Comparison of ENCODE assay signal across 22 cellular contexts in the genomic region with DNA sequence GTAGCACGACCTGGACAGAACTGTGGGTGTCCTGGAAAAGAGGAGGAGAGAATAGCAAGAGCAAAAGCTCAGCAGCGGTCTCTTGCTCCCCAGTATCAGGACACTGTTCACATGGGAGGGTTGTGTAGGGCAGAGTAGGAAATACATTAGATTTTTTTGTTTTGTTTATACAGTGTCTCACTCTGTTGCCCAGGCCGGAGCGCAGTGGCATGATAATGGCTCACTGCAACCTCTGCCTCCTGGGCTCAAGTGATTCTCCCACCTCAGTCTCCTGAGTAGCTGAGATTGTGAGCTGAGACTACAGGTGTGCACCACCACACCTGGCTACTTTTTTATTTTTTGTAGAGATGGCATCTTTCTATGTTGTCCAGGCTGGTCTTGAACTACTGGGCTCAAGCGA. TPM values are rescaled to one million over a fixed set of nuclear protein-coding genes. Genes with fewer than 3 reads are reported as not detected.
DNase-seq lines count a peak whose midpoint lies in the region; ATAC-seq, FAIRE-seq and TF ChIP-seq lines count a peak whose summit lies in the region.
"Had no signal": no experiment of that assay in that cellular context is flagged by ENCODE, and none has a peak within 500 bp of the region (broad histone marks: within the 10 kb centered on the region; RNA-seq: fewer than 3 reads in every experiment).

No MANE protein-coding gene starts in this region.

- TF ChIP-seq CTCF in HepG2 (CRISPR knock-in tag; IDR thresholded peaks at IDR 0.05) (no peak), right lobe of liver (IDR thresholded peaks at IDR 0.05) (no peak), astrocyte (IDR thresholded peaks at IDR 0.05; ENCODE audit: insufficient read depth, low read depth, low read length) (no peak)

- intact Hi-C loops in HepG2 (cut with micrococcal nuclease; ENCODE audit: unreplicated experiment), result no loop called here
- intact Hi-C loops in right lobe of liver (cut with DNase I), result no loop called here

- H3K4me3 ChIP-seq in HepG2 (replicated peaks in 1 of 3; ENCODE audit: insufficient read depth in 1 of 3, low read depth in 2 of 3, low read length in 3 of 3), result no peak overlapping the region
- no peak overlapping the region for H3K4me3 ChIP-seq in right lobe of liver
- H3K4me3 ChIP-seq in astrocyte (ENCODE audit: insufficient read depth, low read depth, low read length), result no peak overlapping the region
- H3K4me3 ChIP-seq: GM23338 had no signal

- in situ Hi-C loops in HepG2 (cut with HindIII; ENCODE audit: extremely low pct_ligation_motif_present, low pct_unique_long_range_greater_than_20kb), result no loop called here

- H3K4me1 Mint-ChIP-seq in astrocyte (ENCODE audit: low read depth, unreplicated experiment), result peaks cover 68% of the 10 kb centered on the region
- H3K4me1 Mint-ChIP-seq in natural killer cell treated with Interleukin-12 subunit alpha and Interleukin-12 subunit beta and Interleukin-15 and Interleukin-18, amount 100 ng/mL, for 72 hours (ENCODE audit: low read depth in 2 of 2), result peaks cover 53 to 62% of the 10 kb centered on the region in 2 donors

- H3K27ac ChIP-seq in HepG2 (ENCODE audit: extremely low read length, insufficient read depth, low read length) (peak overlapping the region; percentile 23), right lobe of liver (no peak overlapping the region), astrocyte (ENCODE audit: low read depth, low read length) (no peak overlapping the region)

- no peak for DNase-seq in HepG2 (ENCODE audit: low spot score)
- DNase-seq in right lobe of liver, result no peak
- no peak for DNase-seq in astrocyte (ENCODE audit: low read depth)
- no peak for DNase-seq in natural killer cell treated with Interleukin-12 subunit alpha and Interleukin-12 subunit beta and Interleukin-15 and Interleukin-18, amount 100 ng/mL, for 72 hours (ENCODE audit: low spot score)
- DNase-seq in cerebellum (ENCODE audit: low spot score), result no peak
- DNase-seq in activated naive CD4-positive, alpha-beta T cell treated with Interleukin-2 at 50 U/mL for 16 hours, result no peak
- DNase-seq in activated T-cell treated with anti-CD3 and anti-CD28 coated beads, Interleukin-2, amount 50 U/mL, for 48 hours, result no peak
- DNase-seq: BE2C; CD4-positive, CD25-positive, alpha-beta regulatory T cell; COR-L47; HCEC 1CT; Kasumi-1; NCI-H1092 treated with DMSO at 0.1 percent for 48 hours; NCI-H146; NCI-H2171 treated with DMSO at 0.1 percent for 48 hours; NCI-H446; OCI-M1 had no signal

- H3K9me3 ChIP-seq in HepG2 (ENCODE audit: low read length), result no peaks in the 10 kb centered on the region
- no peaks in the 10 kb centered on the region for H3K9me3 ChIP-seq in right lobe of liver
- no peaks in the 10 kb centered on the region for H3K9me3 ChIP-seq in astrocyte (ENCODE audit: insufficient read depth, low read depth, low read length)
- H3K9me3 ChIP-seq: BE2C had no signal

- H3K36me3 Mint-ChIP-seq in astrocyte (ENCODE audit: low read depth, unreplicated experiment), result peaks cover 12% of the 10 kb centered on the region
- peaks cover 20% of the 10 kb centered on the region for H3K36me3 Mint-ChIP-seq in natural killer cell treated with Interleukin-12 subunit alpha and Interleukin-12 subunit beta and Interleukin-15 and Interleukin-18, amount 100 ng/mL, for 72 hours
- H3K36me3 Mint-ChIP-seq: CD4-positive, CD25-positive, alpha-beta regulatory T cell; IgD-negative memory B cell had no signal

- FAIRE-seq in HepG2 (lab: Jason Lieb, UNC) (no peak), astrocyte (lab: Jason Lieb, UNC) (no peak)
- FAIRE-seq: G401.6, HTR-8/SVneo had no signal

- peaks cover 1 to 18% of the 10 kb centered on the region in 2 experiments; a peak in 4 of 5 replicates for H3K36me3 ChIP-seq in HepG2 (replicated peaks in 1 of 2; ENCODE audit: control insufficient read depth in 1 of 2, insufficient read depth in 2 of 2, low read length in 2 of 2)
- H3K36me3 ChIP-seq in right lobe of liver, result no peaks in the 10 kb centered on the region
- H3K36me3 ChIP-seq in astrocyte (ENCODE audit: insufficient read depth, low read length), result peaks cover 3% of the 10 kb centered on the region
- H3K36me3 ChIP-seq: BE2C had no signal

- POLR2A ChIA-PET in HepG2 (lab: Yijun Ruan, JAX), result interaction anchor here (0.7 to 1.7 kb wide), 3 partner anchors 10 to 128 kb away, joined by 3 to 4 read pairs (median 4); no protein-coding TSS in a partner anchor

- TF ChIP-seq RAD21 in HepG2 (CRISPR knock-in tag; IDR thresholded peaks at IDR 0.05), result no peak

- H2AFZ ChIP-seq in HepG2 (ENCODE audit: low read length) (no peak overlapping the region), astrocyte (ENCODE audit: low read depth, low read length) (no peak overlapping the region)
- H2AFZ ChIP-seq: GM23338 had no signal

- no TSS peak for BruUV-seq in HepG2 (replicated peaks; lab: Mats Ljungman, UMichigan)

- H3K4me1 ChIP-seq in HepG2 (ENCODE audit: insufficient read depth, low read length) (peaks cover 100% of the 10 kb centered on the region), right lobe of liver (peaks cover 0 to 21% (median 11%) of the 10 kb centered on the region in 4 donors), astrocyte (ENCODE audit: insufficient read depth, low read length) (peaks cover 35% of the 10 kb centered on the region)

- no peaks in the 10 kb centered on the region for H3K27me3 Mint-ChIP-seq in astrocyte (ENCODE audit: low read depth, unreplicated experiment)
- H3K27me3 Mint-ChIP-seq in natural killer cell treated with Interleukin-12 subunit alpha and Interleukin-12 subunit beta and Interleukin-15 and Interleukin-18, amount 100 ng/mL, for 72 hours, result no peaks in the 10 kb centered on the region
- H3K27me3 Mint-ChIP-seq: CD4-positive, CD25-positive, alpha-beta regulatory T cell; IgD-negative memory B cell had no signal

- CTCF ChIA-PET in HepG2 (lab: Yijun Ruan, JAX; ENCODE audit: low intra/inter-chr PET ratio, low total read pairs), result no interaction called here

- TF ChIP-seq POLR2A in HepG2 (IDR thresholded peaks at IDR 0.05; ENCODE audit: insufficient read depth in 1 of 2, low read depth in 2 of 2, low read length in 2 of 2) (no peak), right lobe of liver (IDR thresholded peaks at IDR 0.05) (no peak)

- ATAC-seq in HepG2 (peak; percentile 48), right lobe of liver (no peak), GM18519 (IDR thresholded peaks at IDR 0.05; ENCODE audit: low FRiP score, unreplicated experiment) (no peak)
- ATAC-seq in natural killer cell treated with Interleukin-12 subunit alpha and Interleukin-12 subunit beta and Interleukin-15 and Interleukin-18, amount 100 ng/mL, for 72 hours, result no peak
- ATAC-seq: GM23338 had no signal

- H3K9ac ChIP-seq in HepG2 (ENCODE audit: insufficient read depth, low read depth, low read length) (no peak overlapping the region; the same call in 1 of the 2 replicates), astrocyte (ENCODE audit: low read length) (no peak overlapping the region)

- H3K9me3 Mint-ChIP-seq in astrocyte (ENCODE audit: unreplicated experiment), result no peaks in the 10 kb centered on the region
- H3K9me3 Mint-ChIP-seq in natural killer cell treated with Interleukin-12 subunit alpha and Interleukin-12 subunit beta and Interleukin-15 and Interleukin-18, amount 100 ng/mL, for 72 hours, result no peaks in the 10 kb centered on the region
- H3K9me3 Mint-ChIP-seq: CD4-positive, CD25-positive, alpha-beta regulatory T cell; GM23338 had no signal

- no peaks in the 10 kb centered on the region for H3K27me3 ChIP-seq in HepG2 (ENCODE audit: control insufficient read depth in 1 of 2, insufficient read depth in 2 of 2, low read length in 2 of 2)
- H3K27me3 ChIP-seq in right lobe of liver, result no peaks in the 10 kb centered on the region
- no peaks in the 10 kb centered on the region for H3K27me3 ChIP-seq in astrocyte (ENCODE audit: insufficient read depth, low read length)
- H3K27me3 ChIP-seq: BE2C had no signal

- H4K20me1 ChIP-seq in HepG2 (ENCODE audit: insufficient read depth, low read length), result peaks cover 96% of the 10 kb centered on the region
- H4K20me1 ChIP-seq in astrocyte (ENCODE audit: insufficient read depth, low read length), result peaks cover 92% of the 10 kb centered on the region

- H3K27ac Mint-ChIP-seq in astrocyte (ENCODE audit: unreplicated experiment), result peak overlapping the region; percentile 75
- H3K27ac Mint-ChIP-seq in natural killer cell treated with Interleukin-12 subunit alpha and Interleukin-12 subunit beta and Interleukin-15 and Interleukin-18, amount 100 ng/mL, for 72 hours, result peak overlapping the region; percentile 80 to 96
- H3K27ac Mint-ChIP-seq: CD4-positive, CD25-positive, alpha-beta regulatory T cell; GM23338; IgD-negative memory B cell had no signal

- no peak overlapping the region for H3K4me2 ChIP-seq in HepG2 (ENCODE audit: low read depth, low read length)
- H3K4me2 ChIP-seq in astrocyte (ENCODE audit: low read length), result no peak overlapping the region
- H3K4me2 ChIP-seq: GM23338 had no signal

- H3K4me3 Mint-ChIP-seq in astrocyte (ENCODE audit: unreplicated experiment), result no peak overlapping the region
- H3K4me3 Mint-ChIP-seq in natural killer cell treated with Interleukin-12 subunit alpha and Interleukin-12 subunit beta and Interleukin-15 and Interleukin-18, amount 100 ng/mL, for 72 hours, result peak overlapping the region; percentile 19
- H3K4me3 Mint-ChIP-seq: CD4-positive, CD25-positive, alpha-beta regulatory T cell; GM23338; IgD-negative memory B cell had no signal

- TF ChIP-seq EP300 in HepG2 (IDR thresholded peaks at IDR 0.05; ENCODE audit: low read depth in 2 of 2, low read length in 2 of 2), result no peak
- no peak for TF ChIP-seq EP300 in HepG2 (CRISPR knock-in tag; IDR thresholded peaks at IDR 0.05; ENCODE audit: borderline replicate concordance)

- peaks cover 97% of the 10 kb centered on the region for H3K79me2 ChIP-seq in HepG2 (ENCODE audit: insufficient read depth, low read length)
- H3K79me2 ChIP-seq in astrocyte (ENCODE audit: insufficient read depth, low read length), result peaks cover 95% of the 10 kb centered on the region

- WGBS in HepG2 (ENCODE audit: low lambda C conversion rate), result 96% methylated on average over 5 of the region's 5 CpGs
- 100% methylated on average over 4 of the region's 5 CpGs for WGBS in right lobe of liver (ENCODE audit: insufficient coverage, low coverage, low lambda C conversion rate, missing lambda C conversion rate)

RNA-seq across cellular contexts. Expression of a gene that starts 53.3 kb away (rescaled TPM):
- total RNA-seq in HepG2 (2016; rRNA removed; fragmentation: Illumina TruSeq; extraction: Trizol), result 103 and 110 TPM in 2 replicates
- total RNA-seq in HepG2 (2016; cell fraction: cytosol; rRNA removed; fragmentation: Illumina TruSeq; extraction: Trizol; ENCODE audit: low read depth), result 133 and 147 TPM in 2 replicates
- 93.9 TPM in 2 replicates for total RNA-seq in HepG2 (2016; cell fraction: insoluble cytoplasmic fraction; rRNA removed; fragmentation: Illumina TruSeq; extraction: Trizol)
- 73.4 and 76.7 TPM in 2 replicates for total RNA-seq in HepG2 (2016; cell fraction: membrane; rRNA removed; fragmentation: Illumina TruSeq; extraction: Trizol)
- 222 and 239 TPM in 2 replicates for total RNA-seq in HepG2 (2016; cell fraction: nucleus; rRNA removed; fragmentation: Illumina TruSeq; extraction: Trizol)
- polyA plus RNA-seq in HepG2 (2011; rRNA removed), result 74.8 and 82.8 TPM in 2 replicates
- polyA plus RNA-seq in HepG2 (2011; cell fraction: cytosol; rRNA removed), result 26.6 and 44.0 TPM in 2 replicates
- polyA plus RNA-seq in HepG2 (2011; cell fraction: nucleus; rRNA removed), result 159 and 177 TPM in 2 replicates
- 100 and 116 TPM in 2 replicates for polyA plus RNA-seq in HepG2 (2012)
- polyA plus RNA-seq in HepG2 (2016; cell fraction: cytosol; fragmentation: Illumina TruSeq; extraction: Trizol; ENCODE audit: low read depth), result 18.9 and 23.3 TPM in 2 replicates
- polyA plus RNA-seq in HepG2 (2016; cell fraction: insoluble cytoplasmic fraction; fragmentation: Illumina TruSeq; extraction: Trizol; ENCODE audit: low read depth), result 71.0 and 74.2 TPM in 2 replicates
- 23.8 and 25.2 TPM in 2 replicates for polyA plus RNA-seq in HepG2 (2016; cell fraction: membrane; fragmentation: Illumina TruSeq; extraction: Trizol; ENCODE audit: low read depth)
- 67.2 and 72.5 TPM in 2 replicates for polyA plus RNA-seq in HepG2 (2016; cell fraction: nucleus; fragmentation: Illumina TruSeq; extraction: Trizol; ENCODE audit: insufficient read depth, low read depth)
- polyA minus RNA-seq in HepG2 (2011; rRNA and poly(A)+ RNA removed; ENCODE audit: low replicate concordance), result 83.1 and 705 TPM in 2 replicates
- polyA minus RNA-seq in HepG2 (2011; cell fraction: cytosol; rRNA and poly(A)+ RNA removed), result 129 and 146 TPM in 2 replicates
- 1,231 and 1,245 TPM in 2 replicates for polyA minus RNA-seq in HepG2 (2011; cell fraction: nucleus; rRNA and poly(A)+ RNA removed)
- total RNA-seq in right lobe of liver, result 100 to 1,000 TPM in 1 of 6 experiments, 10 to 100 TPM in 5; 40.2 to 184 (median 63.5) TPM
- 327 and 332 TPM in 2 replicates for total RNA-seq in astrocyte
- total RNA-seq in natural killer cell treated with Interleukin-12 subunit alpha and Interleukin-12 subunit beta and Interleukin-15 and Interleukin-18, amount 100 ng/mL, for 72 hours, result 100 to 1,000 TPM; 149 to 217 TPM
- total RNA-seq in cerebellum, result 34.3 TPM
